In the genomic region with DNA sequence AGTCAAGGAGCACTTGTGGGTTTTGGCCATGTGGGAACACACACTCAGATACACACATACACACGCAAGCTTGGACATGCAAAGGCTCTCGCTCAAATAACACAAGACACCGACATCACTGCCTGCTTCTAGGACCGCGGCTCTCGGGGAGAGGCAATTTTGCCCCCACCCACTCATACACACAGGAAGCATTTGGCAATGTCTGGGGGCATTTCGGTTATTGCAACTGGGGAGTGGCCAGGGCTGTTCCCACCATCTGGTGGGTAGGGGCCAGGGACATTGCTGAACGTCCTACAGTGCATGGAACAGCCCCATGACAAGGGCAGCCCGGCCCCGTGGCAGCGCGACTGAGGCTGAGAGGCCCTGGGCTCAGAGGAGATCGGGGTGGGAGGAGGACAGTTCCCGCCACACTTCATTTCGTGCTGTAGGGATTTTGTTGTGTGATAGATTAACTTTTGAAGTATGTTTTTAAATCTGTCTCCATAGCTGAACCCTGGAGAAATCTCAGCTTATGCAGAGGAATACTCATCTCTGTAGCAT, we compare ENCODE assay signal across 1 cellular context.
TF ChIP-seq lines count a peak whose summit lies in the region.

No MANE protein-coding gene starts in this region.

TF ChIP-seq in H1, 55 proteins besides CTCF, POLR2A, EP300 and RAD21:
- TF ChIP-seq SIN3A (conservative IDR thresholded peaks at IDR 0.05 in 1 of 2, IDR thresholded peaks at IDR 0.05 in 1 of 2; ENCODE audit: low read depth in 1 of 2, low read length in 2 of 2) (no peak), JUND (IDR thresholded peaks at IDR 0.05; ENCODE audit: low read length) (no peak), TBP (IDR thresholded peaks at IDR 0.05; ENCODE audit: low read depth, low read length) (no peak)
- TF ChIP-seq, protein P1, sequence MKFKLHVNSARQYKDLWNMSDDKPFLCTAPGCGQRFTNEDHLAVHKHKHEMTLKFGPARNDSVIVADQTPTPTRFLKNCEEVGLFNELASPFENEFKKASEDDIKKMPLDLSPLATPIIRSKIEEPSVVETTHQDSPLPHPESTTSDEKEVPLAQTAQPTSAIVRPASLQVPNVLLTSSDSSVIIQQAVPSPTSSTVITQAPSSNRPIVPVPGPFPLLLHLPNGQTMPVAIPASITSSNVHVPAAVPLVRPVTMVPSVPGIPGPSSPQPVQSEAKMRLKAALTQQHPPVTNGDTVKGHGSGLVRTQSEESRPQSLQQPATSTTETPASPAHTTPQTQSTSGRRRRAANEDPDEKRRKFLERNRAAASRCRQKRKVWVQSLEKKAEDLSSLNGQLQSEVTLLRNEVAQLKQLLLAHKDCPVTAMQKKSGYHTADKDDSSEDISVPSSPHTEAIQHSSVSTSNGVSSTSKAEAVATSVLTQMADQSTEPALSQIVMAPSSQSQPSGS (IDR thresholded peaks at IDR 0.05; ENCODE audit: low read length): no peak
